In the genomic region with DNA sequence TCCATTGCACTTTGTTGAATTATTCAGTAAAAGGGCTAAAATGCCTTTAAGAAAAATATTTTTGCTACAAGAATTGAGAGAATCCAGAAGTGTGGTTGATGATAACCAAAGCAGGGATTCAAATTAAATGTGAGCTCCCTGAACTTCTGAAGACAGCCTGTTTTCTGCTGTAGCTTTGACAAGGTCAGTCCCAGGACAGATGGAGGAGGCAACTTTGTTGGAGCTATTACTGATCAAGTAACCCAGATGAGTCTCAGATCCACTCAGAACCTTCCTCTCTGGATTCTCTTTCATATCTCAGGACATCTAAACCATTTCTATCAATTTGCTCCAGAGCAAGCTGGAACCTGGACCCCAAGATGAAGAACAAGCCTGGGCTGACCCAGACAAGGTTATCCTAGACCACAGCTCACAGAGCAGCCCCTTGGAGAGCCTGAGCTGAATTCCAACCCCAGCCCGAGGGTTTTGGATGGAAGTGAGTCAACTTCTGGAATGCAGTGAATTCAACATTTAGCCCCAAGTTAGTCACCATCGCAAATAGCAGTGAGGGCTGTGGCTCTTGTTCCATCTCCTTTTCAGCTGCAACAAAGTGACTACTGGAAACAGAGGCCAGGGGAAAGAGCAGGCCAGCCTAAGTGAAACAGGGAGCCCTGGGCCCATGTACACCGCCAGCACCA, we compare ENCODE assay signal across 10 cellular contexts.
A peak's percentile ranks its signal among the peaks of the same experiment; 100 is the strongest.
DNase-seq lines count a peak whose midpoint lies in the region; ATAC-seq and TF ChIP-seq lines count a peak whose summit lies in the region.
"Had no signal": no experiment of that assay in that cellular context is flagged by ENCODE, and none has a peak within 500 bp of the region (broad histone marks: within the 10 kb centered on the region; RNA-seq: fewer than 3 reads in every experiment).

No MANE protein-coding gene starts in this region.

- no peak for TF ChIP-seq CTCF in SK-N-SH (IDR thresholded peaks at IDR 0.05)

- peak overlapping the region; percentile 32; the same call in 1 of the 2 replicates for H2AFZ ChIP-seq in SK-N-SH (ENCODE audit: low read depth)

- no peak overlapping the region for H3K4me3 Mint-ChIP-seq in activated T-helper 17 cell treated with anti-CD3 and anti-CD28 coated beads, Interleukin-2, amount 50 U/mL, for 72 hours
- H3K4me3 Mint-ChIP-seq in naive thymus-derived CD8-positive, alpha-beta T cell = no peak overlapping the region

- H3K9me2 ChIP-seq in SK-N-SH = no peaks in the 10 kb centered on the region

- peaks cover 8% of the 10 kb centered on the region for H3K27me3 Mint-ChIP-seq in activated T-helper 17 cell treated with anti-CD3 and anti-CD28 coated beads, Interleukin-2, amount 50 U/mL, for 72 hours
- H3K27me3 Mint-ChIP-seq in naive thymus-derived CD8-positive, alpha-beta T cell = no peaks in the 10 kb centered on the region

- H3K27ac ChIP-seq in SK-N-SH (ENCODE audit: low read depth in 2 of 2, low read length in 1 of 2) = peak overlapping the region; percentile 93 to 98
- H3K27ac ChIP-seq: esophagus muscularis mucosa had no signal

- H4K20me1 ChIP-seq in SK-N-SH (ENCODE audit: insufficient read depth) = no peaks in the 10 kb centered on the region

- DNase-seq in GM03348 (ENCODE audit: low spot score) (peak; percentile 82), SK-N-SH (no peak), fibroblast of peridontal ligament (ENCODE audit: extremely low read depth) (peak; percentile 95), renal cortical epithelial cell (ENCODE audit: low read depth) (peak; percentile 97), hippocampal formation (lab: John Stamatoyannopoulos, UW) (no peak)
- DNase-seq in naive thymus-derived CD8-positive, alpha-beta T cell = no peak
- DNase-seq: occipital lobe had no signal

- 11% methylated on average over 3 of the region's 3 CpGs for WGBS in SK-N-SH (ENCODE audit: low lambda C conversion rate)

- POLR2A ChIA-PET in SK-N-SH (lab: Yijun Ruan, JAX) = no interaction called here
- POLR2A ChIA-PET in naive thymus-derived CD8-positive, alpha-beta T cell (lab: Charles Lee) = no interaction called here

- H3K4me1 Mint-ChIP-seq in activated T-helper 17 cell treated with anti-CD3 and anti-CD28 coated beads, Interleukin-2, amount 50 U/mL, for 72 hours = peaks cover 6% of the 10 kb centered on the region
- no peaks in the 10 kb centered on the region for H3K4me1 Mint-ChIP-seq in naive thymus-derived CD8-positive, alpha-beta T cell

- TF ChIP-seq RAD21 in SK-N-SH (IDR thresholded peaks at IDR 0.05; ENCODE audit: low read length) = no peak

- no peaks in the 10 kb centered on the region for H3K36me3 Mint-ChIP-seq in activated T-helper 17 cell treated with anti-CD3 and anti-CD28 coated beads, Interleukin-2, amount 50 U/mL, for 72 hours (ENCODE audit: low read depth)
- H3K36me3 Mint-ChIP-seq in naive thymus-derived CD8-positive, alpha-beta T cell = no peaks in the 10 kb centered on the region

- H3K4me3 ChIP-seq in SK-N-SH (ENCODE audit: low read depth in 2 of 2, low read length in 1 of 2) = no peak overlapping the region
- H3K4me3 ChIP-seq: esophagus muscularis mucosa had no signal

- peaks cover 54% of the 10 kb centered on the region for H3F3A ChIP-seq in SK-N-SH (replicated peaks; ENCODE audit: insufficient read depth)

- no peaks in the 10 kb centered on the region for H3K9me3 ChIP-seq in SK-N-SH
- H3K9me3 ChIP-seq: esophagus muscularis mucosa had no signal

- no peak for ATAC-seq in activated T-helper 17 cell treated with anti-CD3 and anti-CD28 coated beads, Interleukin-2, amount 50 U/mL, for 72 hours (replicated peaks)
- ATAC-seq in HG03378 (IDR thresholded peaks at IDR 0.05; ENCODE audit: unreplicated experiment) = no peak
- ATAC-seq in naive thymus-derived CD8-positive, alpha-beta T cell = no peak

- peaks cover 0 to 1% of the 10 kb centered on the region in 2 experiments for H3K36me3 ChIP-seq in SK-N-SH (replicated peaks in 1 of 2; ENCODE audit: control insufficient read depth in 1 of 2, insufficient read depth in 2 of 2, low read length in 1 of 2)
- H3K36me3 ChIP-seq: esophagus muscularis mucosa had no signal

- no peak overlapping the region for H3K27ac Mint-ChIP-seq in activated T-helper 17 cell treated with anti-CD3 and anti-CD28 coated beads, Interleukin-2, amount 50 U/mL, for 72 hours
- no peak overlapping the region for H3K27ac Mint-ChIP-seq in naive thymus-derived CD8-positive, alpha-beta T cell

- H3K79me2 ChIP-seq in SK-N-SH (ENCODE audit: insufficient read depth) = peaks cover 6% of the 10 kb centered on the region

- H3K9ac ChIP-seq in SK-N-SH = peak overlapping the region; percentile 73

- peak overlapping the region; percentile 47 for H3K4me2 ChIP-seq in SK-N-SH

- CTCF ChIA-PET in SK-N-SH (lab: Yijun Ruan, JAX) = interaction anchor here (1.3 kb wide), 1 partner anchor 17 kb away, joined by 3 read pairs; no protein-coding TSS in a partner anchor

- H3K9me3 Mint-ChIP-seq in activated T-helper 17 cell treated with anti-CD3 and anti-CD28 coated beads, Interleukin-2, amount 50 U/mL, for 72 hours = no peaks in the 10 kb centered on the region
- H3K9me3 Mint-ChIP-seq in naive thymus-derived CD8-positive, alpha-beta T cell = no peaks in the 10 kb centered on the region

- no peaks in the 10 kb centered on the region for H3K27me3 ChIP-seq in SK-N-SH (ENCODE audit: insufficient read depth)
- H3K27me3 ChIP-seq: esophagus muscularis mucosa had no signal

- peak in 1 of 2 experiments; percentile 92; a peak in 2 of 4 replicates for TF ChIP-seq EP300 in SK-N-SH (IDR thresholded peaks at IDR 0.05; ENCODE audit: borderline replicate concordance in 1 of 2, low read depth in 1 of 2, low read length in 1 of 2)

- peaks cover 14 to 27% of the 10 kb centered on the region in 2 experiments; a peak in 3 of 4 replicates for H3K4me1 ChIP-seq in SK-N-SH (ENCODE audit: control insufficient read depth in 1 of 2, insufficient read depth in 2 of 2, low read depth in 1 of 2, low read length in 1 of 2)

TF ChIP-seq in SK-N-SH, 30 proteins besides CTCF, POLR2A, EP300 and RAD21 (continues in another document):
- peak; percentile 94 for TF ChIP-seq JUND (IDR thresholded peaks at IDR 0.05)
- no peak for TF ChIP-seq GABPA (IDR thresholded peaks at IDR 0.05; ENCODE audit: low read depth)
- no peak for TF ChIP-seq RFX5 (IDR thresholded peaks at IDR 0.05; ENCODE audit: low read length)
- TF ChIP-seq NFIC (IDR thresholded peaks at IDR 0.05; ENCODE audit: borderline replicate concordance) = peak; percentile 81
- TF ChIP-seq, protein P1, sequence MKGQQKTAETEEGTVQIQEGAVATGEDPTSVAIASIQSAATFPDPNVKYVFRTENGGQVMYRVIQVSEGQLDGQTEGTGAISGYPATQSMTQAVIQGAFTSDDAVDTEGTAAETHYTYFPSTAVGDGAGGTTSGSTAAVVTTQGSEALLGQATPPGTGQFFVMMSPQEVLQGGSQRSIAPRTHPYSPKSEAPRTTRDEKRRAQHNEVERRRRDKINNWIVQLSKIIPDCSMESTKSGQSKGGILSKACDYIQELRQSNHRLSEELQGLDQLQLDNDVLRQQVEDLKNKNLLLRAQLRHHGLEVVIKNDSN (IDR thresholded peaks at IDR 0.05; ENCODE audit: borderline replicate concordance, low read depth) = no peak
- TF ChIP-seq, protein P2, sequence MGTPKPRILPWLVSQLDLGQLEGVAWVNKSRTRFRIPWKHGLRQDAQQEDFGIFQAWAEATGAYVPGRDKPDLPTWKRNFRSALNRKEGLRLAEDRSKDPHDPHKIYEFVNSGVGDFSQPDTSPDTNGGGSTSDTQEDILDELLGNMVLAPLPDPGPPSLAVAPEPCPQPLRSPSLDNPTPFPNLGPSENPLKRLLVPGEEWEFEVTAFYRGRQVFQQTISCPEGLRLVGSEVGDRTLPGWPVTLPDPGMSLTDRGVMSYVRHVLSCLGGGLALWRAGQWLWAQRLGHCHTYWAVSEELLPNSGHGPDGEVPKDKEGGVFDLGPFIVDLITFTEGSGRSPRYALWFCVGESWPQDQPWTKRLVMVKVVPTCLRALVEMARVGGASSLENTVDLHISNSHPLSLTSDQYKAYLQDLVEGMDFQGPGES (IDR thresholded peaks at IDR 0.05; ENCODE audit: low read depth, low read length) = no peak
- TF ChIP-seq FOXM1 (IDR thresholded peaks at IDR 0.05; ENCODE audit: low read depth) = no peak; the same call in 1 of the 2 replicates
- TF ChIP-seq GATA2 (CRISPR knock-in tag; IDR thresholded peaks at IDR 0.05) = no peak
- no peak for TF ChIP-seq TAF1 (IDR thresholded peaks at IDR 0.05; ENCODE audit: borderline replicate concordance, low read depth, low read length)
- peak; percentile 98 for TF ChIP-seq TEAD4 (IDR thresholded peaks at IDR 0.05; ENCODE audit: borderline replicate concordance, insufficient read depth)
- TF ChIP-seq, protein P3, sequence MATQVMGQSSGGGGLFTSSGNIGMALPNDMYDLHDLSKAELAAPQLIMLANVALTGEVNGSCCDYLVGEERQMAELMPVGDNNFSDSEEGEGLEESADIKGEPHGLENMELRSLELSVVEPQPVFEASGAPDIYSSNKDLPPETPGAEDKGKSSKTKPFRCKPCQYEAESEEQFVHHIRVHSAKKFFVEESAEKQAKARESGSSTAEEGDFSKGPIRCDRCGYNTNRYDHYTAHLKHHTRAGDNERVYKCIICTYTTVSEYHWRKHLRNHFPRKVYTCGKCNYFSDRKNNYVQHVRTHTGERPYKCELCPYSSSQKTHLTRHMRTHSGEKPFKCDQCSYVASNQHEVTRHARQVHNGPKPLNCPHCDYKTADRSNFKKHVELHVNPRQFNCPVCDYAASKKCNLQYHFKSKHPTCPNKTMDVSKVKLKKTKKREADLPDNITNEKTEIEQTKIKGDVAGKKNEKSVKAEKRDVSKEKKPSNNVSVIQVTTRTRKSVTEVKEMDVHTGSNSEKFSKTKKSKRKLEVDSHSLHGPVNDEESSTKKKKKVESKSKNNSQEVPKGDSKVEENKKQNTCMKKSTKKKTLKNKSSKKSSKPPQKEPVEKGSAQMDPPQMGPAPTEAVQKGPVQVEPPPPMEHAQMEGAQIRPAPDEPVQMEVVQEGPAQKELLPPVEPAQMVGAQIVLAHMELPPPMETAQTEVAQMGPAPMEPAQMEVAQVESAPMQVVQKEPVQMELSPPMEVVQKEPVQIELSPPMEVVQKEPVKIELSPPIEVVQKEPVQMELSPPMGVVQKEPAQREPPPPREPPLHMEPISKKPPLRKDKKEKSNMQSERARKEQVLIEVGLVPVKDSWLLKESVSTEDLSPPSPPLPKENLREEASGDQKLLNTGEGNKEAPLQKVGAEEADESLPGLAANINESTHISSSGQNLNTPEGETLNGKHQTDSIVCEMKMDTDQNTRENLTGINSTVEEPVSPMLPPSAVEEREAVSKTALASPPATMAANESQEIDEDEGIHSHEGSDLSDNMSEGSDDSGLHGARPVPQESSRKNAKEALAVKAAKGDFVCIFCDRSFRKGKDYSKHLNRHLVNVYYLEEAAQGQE (IDR thresholded peaks at IDR 0.05; ENCODE audit: low read depth, low read length) = peak; percentile 49; the same call in 1 of the 2 replicates
- peak; percentile 47; the same call in 1 of the 2 replicates for TF ChIP-seq MEF2A (IDR thresholded peaks at IDR 0.05; ENCODE audit: borderline replicate concordance, low read depth)
- TF ChIP-seq RXRA (IDR thresholded peaks at IDR 0.05; ENCODE audit: borderline replicate concordance, low read depth) = peak; percentile 87; the same call in 1 of the 2 replicates
- TF ChIP-seq EZH2phosphoT487 (IDR thresholded peaks at IDR 0.05; ENCODE audit: borderline replicate concordance, low read depth) = no peak

Comparison
In these comparisons a context has a peak if more than half of its experiments do, and no peak if none do; other contexts are left out.
1. DNase-seq: peak in GM03348 (single experiment), fibroblast of peridontal ligament (single experiment) and renal cortical epithelial cell (single experiment); none in SK-N-SH (single experiment), naive thymus-derived CD8-positive, alpha-beta T cell (0 of 10) and hippocampal formation (0 of 2).